ENCODE assay signal across 1 cellular context in genomic region chr5:177389368-177390169, GRCh38.
TF ChIP-seq lines count a peak whose summit lies in the region.

No MANE protein-coding gene starts in this region.

TF ChIP-seq in H1, 55 proteins besides CTCF, POLR2A, EP300 and RAD21:
- TF ChIP-seq FOSL1 (IDR thresholded peaks at IDR 0.05; ENCODE audit: insufficient read depth, low read depth, low read length): no peak
